In genomic region chr12:54723653-54724256, GRCh38 we compare ENCODE assay signal across 7 cellular contexts.
DNase-seq lines count a peak whose midpoint lies in the region; ATAC-seq, FAIRE-seq and TF ChIP-seq lines count a peak whose summit lies in the region.

No MANE protein-coding gene starts in this region.

- no peaks in the 10 kb centered on the region for H3F3A ChIP-seq in neural progenitor cell (ENCODE audit: low read depth)

- no peaks in the 10 kb centered on the region for H3K9me3 Mint-ChIP-seq in central memory CD8-positive, alpha-beta T cell
- H3K9me3 Mint-ChIP-seq in neural progenitor cell = peaks cover 6% of the 10 kb centered on the region

- no peak overlapping the region for H3K9ac ChIP-seq in neural progenitor cell

- no peak overlapping the region for H3K4me3 Mint-ChIP-seq in central memory CD8-positive, alpha-beta T cell
- H3K4me3 Mint-ChIP-seq in neural progenitor cell = no peak overlapping the region

- H3K27ac ChIP-seq in neural progenitor cell = no peak overlapping the region

- no peaks in the 10 kb centered on the region for H4K20me1 ChIP-seq in neural progenitor cell (ENCODE audit: low read depth)

- FAIRE-seq in GM19239 (lab: Jason Lieb, UNC) = peak; percentile 73

- H3K27me3 ChIP-seq in neural progenitor cell = no peaks in the 10 kb centered on the region

- H3K27ac Mint-ChIP-seq in central memory CD8-positive, alpha-beta T cell (ENCODE audit: low read depth) = no peak overlapping the region
- no peak overlapping the region for H3K27ac Mint-ChIP-seq in neural progenitor cell

- peak; percentile 62 for TF ChIP-seq CTCF in neural progenitor cell (IDR thresholded peaks at IDR 0.05)

- no peak overlapping the region for H3K4me2 ChIP-seq in neural progenitor cell

- peaks cover 42% of the 10 kb centered on the region for H3K27me3 Mint-ChIP-seq in central memory CD8-positive, alpha-beta T cell
- H3K27me3 Mint-ChIP-seq in neural progenitor cell (ENCODE audit: insufficient read depth, low read depth) = no peaks in the 10 kb centered on the region

- no peaks in the 10 kb centered on the region for H3K79me2 ChIP-seq in neural progenitor cell (ENCODE audit: low read depth)

- peaks cover 4% of the 10 kb centered on the region for H3K4me1 ChIP-seq in neural progenitor cell

- H3K4me3 ChIP-seq in neural progenitor cell = no peak overlapping the region

- peak; percentile 20 for DNase-seq in EL
- no peak for DNase-seq in GM19239 (ENCODE audit: insufficient read length, low spot score)
- peak; percentile 23 for DNase-seq in NCI-H1105 (lab: John Stamatoyannopoulos, UW)
- peak in 1 of 2 donors; percentile 27 for DNase-seq in central memory CD8-positive, alpha-beta T cell (ENCODE audit: low spot score in 2 of 2)
- DNase-seq in neural progenitor cell (ENCODE audit: low spot score) = peak; percentile 34
- DNase-seq in NK-92 treated with Interleukin-12 subunit alpha and Interleukin-12 subunit beta, amount 100 ng/mL, for 24 hours (lab: John Stamatoyannopoulos, UW) = no peak

- H3K9me3 ChIP-seq in neural progenitor cell (ENCODE audit: low read depth) = no peaks in the 10 kb centered on the region

- no peaks in the 10 kb centered on the region for H3K36me3 Mint-ChIP-seq in central memory CD8-positive, alpha-beta T cell (ENCODE audit: insufficient read depth)
- no peaks in the 10 kb centered on the region for H3K36me3 Mint-ChIP-seq in neural progenitor cell

- no peaks in the 10 kb centered on the region for H3K36me3 ChIP-seq in neural progenitor cell

- ATAC-seq in central memory CD8-positive, alpha-beta T cell (replicated peaks; ENCODE audit: extremely low read depth, poor library complexity, severe bottlenecking) = peak; percentile 46
- no peak for ATAC-seq in HG03460 (IDR thresholded peaks at IDR 0.05; ENCODE audit: unreplicated experiment)

- H2AFZ ChIP-seq in neural progenitor cell (replicated peaks) = no peak overlapping the region

- H3K4me1 Mint-ChIP-seq in central memory CD8-positive, alpha-beta T cell = no peaks in the 10 kb centered on the region
- no peaks in the 10 kb centered on the region for H3K4me1 Mint-ChIP-seq in neural progenitor cell

Comparison
In these comparisons a context has a peak if more than half of its experiments do, and no peak if none do; other contexts are left out.
1. DNase-seq: peak in EL (single experiment), NCI-H1105 (single experiment) and neural progenitor cell (single experiment); none in GM19239 (single experiment) and NK-92 treated with Interleukin-12 subunit alpha and Interleukin-12 subunit beta, amount 100 ng/mL, for 24 hours (single experiment).